In the genomic region with DNA sequence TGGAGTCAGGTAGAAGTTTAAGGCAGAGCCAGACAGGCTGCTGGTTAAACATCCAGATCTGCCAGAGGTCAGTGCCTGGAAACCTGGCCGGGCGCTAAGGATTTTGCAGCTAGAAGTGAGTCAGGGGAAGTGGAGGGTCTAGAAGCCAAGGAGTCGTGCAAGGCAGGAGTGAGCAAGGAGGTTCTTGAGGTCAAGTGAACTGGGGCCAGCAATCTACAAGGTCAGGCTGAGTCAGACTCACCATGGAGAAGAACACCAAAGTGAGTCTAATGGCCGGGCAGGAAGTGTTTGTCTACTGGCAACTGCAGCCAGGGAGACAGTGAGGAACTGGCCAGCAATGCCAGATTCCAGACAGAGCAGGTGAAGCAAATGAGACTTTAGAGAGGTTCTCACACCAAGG, we compare ENCODE assay signal across 20 cellular contexts.
"Had no signal": no experiment of that assay in that cellular context is flagged by ENCODE, and none has a peak within 500 bp of the region (broad histone marks: within the 10 kb centered on the region; RNA-seq: fewer than 3 reads in every experiment).

No MANE protein-coding gene starts in this region.

- DNase-seq: activated CD4-positive, alpha-beta T cell treated with anti-CD3 and anti-CD28 coated beads, Interleukin-2, amount 50 U/mL, for 48 hours; activated CD8-positive, alpha-beta memory T cell treated with anti-CD3 and anti-CD28 coated beads, Interleukin-2, amount 50 U/mL, for 48 hours; activated naive CD4-positive, alpha-beta T cell treated with Interleukin-2 at 50 U/mL for 16 hours; activated naive CD8-positive, alpha-beta T cell treated with anti-CD3 and anti-CD28 coated beads for 36 hours; activated T-cell treated with anti-CD3 and anti-CD28 coated beads, Interleukin-2, amount 50 U/mL, for 48 hours; cerebellar nuclear complex; kidney glomerular epithelial cell; midbrain; natural killer cell; pancreas; psoas muscle; right cardiac atrium; stimulated activated CD4-positive, alpha-beta T cell treated with anti-CD3 and anti-CD28 coated beads, Interleukin-12 subunit alpha, Interleukin-12 subunit beta, amount 100 ng/mL, for 4 hours; stimulated activated CD4-positive, alpha-beta T cell treated with anti-CD3 and anti-CD28 coated beads, Interleukin-4, amount 100 ng/mL, for 4 hours; substantia nigra; T-cell; thyroid gland; upper lobe of right lung; WERI-Rb-1 had no signal

- FAIRE-seq: pancreas had no signal

- H3K4me3 ChIP-seq: coronary artery, pancreas, psoas muscle, thyroid gland, upper lobe of right lung had no signal

- ATAC-seq: natural killer cell, pancreas, psoas muscle, right cardiac atrium, T-cell, upper lobe of right lung had no signal
